20 cellular contexts compared by ENCODE assay signal in the genomic region with DNA sequence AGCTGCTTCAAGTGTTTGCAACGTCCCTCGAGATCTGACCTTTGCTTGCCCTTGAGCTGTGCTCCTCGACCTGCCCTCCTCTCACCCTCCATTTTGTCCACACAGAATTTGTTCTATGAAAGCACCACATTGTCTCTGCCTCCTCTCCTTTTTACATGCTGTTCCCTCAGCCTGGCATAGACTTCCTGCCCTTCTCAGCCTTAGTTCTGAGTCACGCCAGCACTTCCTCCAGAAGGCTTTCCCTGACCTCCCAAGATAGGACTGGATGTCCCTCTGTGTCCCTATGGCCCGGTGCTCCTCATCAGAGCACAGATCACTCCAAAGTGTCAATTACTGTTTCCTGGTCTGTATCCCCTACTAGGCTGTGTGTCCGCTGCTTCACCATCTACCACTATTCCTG.
"Had no signal": no experiment of that assay in that cellular context is flagged by ENCODE, and none has a peak within 500 bp of the region (broad histone marks: within the 10 kb centered on the region; RNA-seq: fewer than 3 reads in every experiment).

No MANE protein-coding gene starts in this region.

- H3K4me3 ChIP-seq: cardiac muscle cell, heart right ventricle, left ventricle myocardium inferior, mucosa of descending colon, psoas muscle had no signal

- H3K9me3 ChIP-seq: heart right ventricle, left ventricle myocardium inferior, mucosa of descending colon, psoas muscle had no signal

- H3K27me3 ChIP-seq: heart right ventricle had no signal

- H3K4me1 ChIP-seq: heart right ventricle, left ventricle myocardium inferior, psoas muscle had no signal

- H3K27ac ChIP-seq: cardiac muscle cell, heart right ventricle, psoas muscle had no signal

- DNase-seq: activated CD4-positive, alpha-beta T cell treated with anti-CD3 and anti-CD28 coated beads, Interleukin-2, amount 10 ng/mL, durations not matched to agents 7 days and 5 days; activated CD8-positive, alpha-beta T cell treated with anti-CD3 and anti-CD28 coated beads, Interleukin-2, amount 10 ng/mL, durations not matched to agents 7 days and 5 days; activated naive CD4-positive, alpha-beta T cell treated with Interleukin-2 at 50 U/mL for 16 hours; activated naive CD8-positive, alpha-beta T cell treated with anti-CD3 and anti-CD28 coated beads, Interleukin-2, amount 10 ng/mL, durations not matched to agents 7 days and 5 days; activated T-cell treated with anti-CD3 and anti-CD28 coated beads, Interleukin-2, amount 50 U/mL, for 24 hours; amygdala; effector memory CD8-positive, alpha-beta T cell; heart right ventricle; kidney glomerular epithelial cell; left ventricle myocardium inferior; mucosa of descending colon; naive B cell; psoas muscle; stimulated activated naive B cell treated with anti-CD40 and anti-IgM and Interleukin-4, amounts not matched to agents 10 μg/mL and 1 μg/mL and 100 μg/mL, for 72 hours; T1000 had no signal

- H3K27ac Mint-ChIP-seq: activated CD4-positive, alpha-beta T cell treated with anti-CD3 and anti-CD28 coated beads, Interleukin-2, amount 10 ng/mL, durations not matched to agents 7 days and 5 days; activated CD8-positive, alpha-beta T cell treated with anti-CD3 and anti-CD28 coated beads, Interleukin-2, amount 10 ng/mL, durations not matched to agents 7 days and 5 days; activated naive CD8-positive, alpha-beta T cell treated with anti-CD3 and anti-CD28 coated beads, Interleukin-2, amount 10 ng/mL, durations not matched to agents 7 days and 5 days; activated T-cell treated with anti-CD3 and anti-CD28 coated beads, Interleukin-2, amount 50 U/mL, for 24 hours; activated T-helper 2 cell treated with anti-CD3 and anti-CD28 coated beads, Interferon-gamma antibody, Interleukin-2, Interleukin-4, amounts not matched to agents 10 μg/mL and 5 μg/mL and 100 μg/mL, durations not matched to agents 14 hours and 24 hours and 36 hours; effector memory CD8-positive, alpha-beta T cell; memory B cell; stimulated activated naive B cell treated with anti-CD40 and anti-IgM and Interleukin-4, amounts not matched to agents 10 μg/mL and 1 μg/mL and 100 μg/mL, for 72 hours had no signal

- ATAC-seq: activated CD4-positive, CD25-positive, alpha-beta regulatory T cell treated with anti-CD3 and anti-CD28 coated beads, Interleukin-2, amount 50 U/mL, for 24 hours; activated CD8-positive, alpha-beta T cell treated with anti-CD3 and anti-CD28 coated beads, Interleukin-2, amount 10 ng/mL, durations not matched to agents 7 days and 5 days; effector memory CD8-positive, alpha-beta T cell; mucosa of descending colon; psoas muscle; stimulated activated naive B cell treated with anti-CD40 and anti-IgM and Interleukin-4, amounts not matched to agents 10 μg/mL and 1 μg/mL and 100 μg/mL, for 72 hours had no signal

- H3K27me3 Mint-ChIP-seq: activated CD4-positive, alpha-beta T cell treated with anti-CD3 and anti-CD28 coated beads, Interleukin-2, amount 10 ng/mL, durations not matched to agents 7 days and 5 days; activated naive CD8-positive, alpha-beta T cell treated with anti-CD3 and anti-CD28 coated beads, Interleukin-2, amount 10 ng/mL, durations not matched to agents 7 days and 5 days; activated T-cell treated with anti-CD3 and anti-CD28 coated beads, Interleukin-2, amount 50 U/mL, for 24 hours; effector memory CD8-positive, alpha-beta T cell; memory B cell; naive B cell; stimulated activated naive B cell treated with anti-CD40 and anti-IgM and Interleukin-4, amounts not matched to agents 10 μg/mL and 1 μg/mL and 100 μg/mL, for 72 hours had no signal

- H3K36me3 ChIP-seq: cardiac muscle cell, heart right ventricle, left ventricle myocardium inferior had no signal

- H3K4me1 Mint-ChIP-seq: naive B cell; stimulated activated naive B cell treated with anti-CD40 and anti-IgM and Interleukin-4, amounts not matched to agents 10 μg/mL and 1 μg/mL and 100 μg/mL, for 72 hours had no signal

- H3K36me3 Mint-ChIP-seq: activated naive CD8-positive, alpha-beta T cell treated with anti-CD3 and anti-CD28 coated beads, Interleukin-2, amount 10 ng/mL, durations not matched to agents 7 days and 5 days; naive B cell; stimulated activated naive B cell treated with anti-CD40 and anti-IgM and Interleukin-4, amounts not matched to agents 10 μg/mL and 1 μg/mL and 100 μg/mL, for 72 hours had no signal

- H3K4me3 Mint-ChIP-seq: activated CD4-positive, alpha-beta T cell treated with anti-CD3 and anti-CD28 coated beads, Interleukin-2, amount 10 ng/mL, durations not matched to agents 7 days and 5 days; activated CD8-positive, alpha-beta T cell treated with anti-CD3 and anti-CD28 coated beads, Interleukin-2, amount 10 ng/mL, durations not matched to agents 7 days and 5 days; activated naive CD8-positive, alpha-beta T cell treated with anti-CD3 and anti-CD28 coated beads, Interleukin-2, amount 10 ng/mL, durations not matched to agents 7 days and 5 days; activated T-cell treated with anti-CD3 and anti-CD28 coated beads, Interleukin-2, amount 50 U/mL, for 24 hours; effector memory CD8-positive, alpha-beta T cell; memory B cell; naive B cell; neural crest cell; stimulated activated naive B cell treated with anti-CD40 and anti-IgM and Interleukin-4, amounts not matched to agents 10 μg/mL and 1 μg/mL and 100 μg/mL, for 72 hours had no signal

- H3K9me3 Mint-ChIP-seq: activated CD4-positive, alpha-beta T cell treated with anti-CD3 and anti-CD28 coated beads, Interleukin-2, amount 10 ng/mL, durations not matched to agents 7 days and 5 days; activated naive CD8-positive, alpha-beta T cell treated with anti-CD3 and anti-CD28 coated beads, Interleukin-2, amount 10 ng/mL, durations not matched to agents 7 days and 5 days; activated T-cell treated with anti-CD3 and anti-CD28 coated beads, Interleukin-2, amount 50 U/mL, for 24 hours; activated T-helper 2 cell treated with anti-CD3 and anti-CD28 coated beads, Interferon-gamma antibody, Interleukin-2, Interleukin-4, amounts not matched to agents 10 μg/mL and 5 μg/mL and 100 μg/mL, durations not matched to agents 14 hours and 24 hours and 36 hours; effector memory CD8-positive, alpha-beta T cell; memory B cell; naive B cell; neural crest cell; stimulated activated naive B cell treated with anti-CD40 and anti-IgM and Interleukin-4, amounts not matched to agents 10 μg/mL and 1 μg/mL and 100 μg/mL, for 72 hours had no signal
